In the genomic region with DNA sequence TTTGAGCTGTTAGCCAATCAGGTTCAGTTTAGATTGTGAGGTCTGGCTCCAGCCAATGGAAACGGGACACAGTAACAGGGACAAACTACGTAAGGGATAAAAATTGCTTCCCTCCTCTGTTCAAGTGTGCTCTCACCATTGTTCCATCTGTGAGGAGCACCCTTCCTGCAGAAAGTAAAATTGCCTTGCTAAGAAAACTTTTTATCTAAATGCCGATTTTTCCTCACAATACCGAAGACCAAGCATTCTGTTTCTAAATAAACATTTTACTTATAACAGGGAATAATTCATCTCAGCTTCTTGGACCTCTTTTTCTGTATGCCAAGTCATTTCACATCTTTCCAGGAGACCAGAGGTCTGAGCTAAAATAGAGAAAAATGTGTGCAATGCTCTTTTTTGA, we compare ENCODE assay signal across 8 cellular contexts.
"Had no signal": no experiment of that assay in that cellular context is flagged by ENCODE, and none has a peak within 500 bp of the region (broad histone marks: within the 10 kb centered on the region; RNA-seq: fewer than 3 reads in every experiment).

No MANE protein-coding gene starts in this region.

- DNase-seq: GM23248, GOT3, H9, HCEC 1CT, KBM-7 had no signal

- H3K4me3 ChIP-seq: GM23248 had no signal

- FAIRE-seq: H54, HepG2 had no signal

- H3K27ac ChIP-seq: GM23248, KMS-11 had no signal
